ENCODE assay signal across 23 cellular contexts in the genomic region with DNA sequence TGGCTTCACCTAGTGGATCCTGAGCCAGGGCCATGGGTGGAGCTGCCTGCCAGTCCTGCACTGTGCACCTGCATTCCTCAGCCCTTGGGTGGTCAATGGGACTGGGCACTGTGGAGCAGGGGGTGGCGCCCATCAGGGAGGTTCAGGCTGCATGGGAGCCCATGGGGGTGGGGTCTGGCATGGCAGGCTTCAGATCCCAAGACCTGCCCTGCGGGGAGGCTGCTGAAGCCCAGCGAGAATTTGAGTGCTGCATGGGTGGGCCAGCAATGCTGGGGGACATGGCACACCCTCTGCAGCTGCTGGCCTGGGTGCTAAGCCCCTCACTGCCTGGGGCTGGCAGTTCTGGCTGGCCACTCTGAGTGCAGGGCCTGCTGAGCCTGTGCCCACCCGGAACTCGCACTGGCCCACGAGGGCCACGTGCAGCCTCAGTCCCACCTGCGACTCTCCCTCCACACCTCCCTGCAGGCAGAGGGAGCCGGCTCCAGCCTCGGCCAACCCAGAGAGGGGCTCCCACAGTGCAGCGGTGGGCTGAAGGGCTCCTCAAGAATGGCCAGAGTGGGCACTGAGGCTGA.
DNase-seq lines count a peak whose midpoint lies in the region; ATAC-seq and TF ChIP-seq lines count a peak whose summit lies in the region.
"Had no signal": no experiment of that assay in that cellular context is flagged by ENCODE, and none has a peak within 500 bp of the region (broad histone marks: within the 10 kb centered on the region; RNA-seq: fewer than 3 reads in every experiment).

No MANE protein-coding gene starts in this region.

- H3K4me1 Mint-ChIP-seq in stimulated activated naive CD8-positive, alpha-beta T cell treated with anti-CD3 and anti-CD28 coated beads, Interleukin-15, amount 100 ng/mL, for 72 hours = no peaks in the 10 kb centered on the region
- H3K4me1 Mint-ChIP-seq: B cell; CD4-positive, alpha-beta memory T cell; CD4-positive, CD25-positive, alpha-beta regulatory T cell; CD8-positive, alpha-beta memory T cell had no signal

- no peak overlapping the region for H3K4me3 Mint-ChIP-seq in stimulated activated naive CD8-positive, alpha-beta T cell treated with anti-CD3 and anti-CD28 coated beads, Interleukin-15, amount 100 ng/mL, for 72 hours
- H3K4me3 Mint-ChIP-seq: B cell; CD4-positive, alpha-beta memory T cell; CD4-positive, CD25-positive, alpha-beta regulatory T cell; CD8-positive, alpha-beta memory T cell had no signal

- peaks cover 12% of the 10 kb centered on the region in 2 donors for H3K9me3 Mint-ChIP-seq in stimulated activated naive CD8-positive, alpha-beta T cell treated with anti-CD3 and anti-CD28 coated beads, Interleukin-15, amount 100 ng/mL, for 72 hours

- no peaks in the 10 kb centered on the region for H3K27me3 Mint-ChIP-seq in stimulated activated naive CD8-positive, alpha-beta T cell treated with anti-CD3 and anti-CD28 coated beads, Interleukin-15, amount 100 ng/mL, for 72 hours
- H3K27me3 Mint-ChIP-seq: B cell; CD4-positive, alpha-beta memory T cell; CD4-positive, CD25-positive, alpha-beta regulatory T cell; CD8-positive, alpha-beta memory T cell had no signal

- H3K27ac ChIP-seq in upper lobe of right lung = no peak overlapping the region
- H3K27ac ChIP-seq: 22Rv1; A549; BLaER1 treated with 17β-estradiol and CSF1 and Interleukin-3, amounts not matched to agents 10 nM and 100 nM; C4-2B had no signal

- intact Hi-C loops in upper lobe of right lung (cut with DNase I) (no loop called here), mucosa of descending colon (cut with DNase I, micrococcal nuclease) (no loop called here)

- H3K4me3 ChIP-seq in upper lobe of right lung (no peak overlapping the region), mucosa of descending colon (no peak overlapping the region)
- H3K4me3 ChIP-seq: A549; BLaER1 treated with 17β-estradiol and CSF1 and Interleukin-3, amounts not matched to agents 10 nM and 100 nM; GM12878 had no signal

- TF ChIP-seq CTCF in upper lobe of right lung (IDR thresholded peaks at IDR 0.05) = no peak
- no peak for TF ChIP-seq CTCF in mucosa of descending colon (IDR thresholded peaks at IDR 0.05)

- H3K4me1 ChIP-seq in upper lobe of right lung (no peaks in the 10 kb centered on the region), mucosa of descending colon (ENCODE audit: low read depth) (no peaks in the 10 kb centered on the region)
- H3K4me1 ChIP-seq: A549 had no signal

- DNase-seq in stimulated activated naive CD8-positive, alpha-beta T cell treated with anti-CD3 and anti-CD28 coated beads, Interleukin-15, amount 100 ng/mL, for 72 hours = no peak
- no peak for DNase-seq in stimulated activated naive CD8-positive, alpha-beta T cell treated with anti-CD3 and anti-CD28 coated beads, Interleukin-15, Interleukin-2, amounts not matched to agents 100 U/mL and 50 U/mL, for 24 hours
- DNase-seq in upper lobe of right lung (no peak), CD1c-positive myeloid dendritic cell (ENCODE audit: extremely low spot score) (no peak), mucosa of descending colon (no peak)
- DNase-seq: AML-193; CD4-positive, alpha-beta memory T cell; CD4-positive, CD25-positive, alpha-beta regulatory T cell; CD8-positive, alpha-beta memory T cell; COR-L47; DMS 273 treated with DMSO at 0.1 percent for 48 hours; DMS153; DMS53; DMS79; DND-41; EL; GDM1 had no signal

- H3K9me3 ChIP-seq in upper lobe of right lung = no peaks in the 10 kb centered on the region
- peaks cover 7% of the 10 kb centered on the region for H3K9me3 ChIP-seq in mucosa of descending colon
- H3K9me3 ChIP-seq: A549 had no signal

- peak; percentile 26 for ATAC-seq in stimulated activated naive CD8-positive, alpha-beta T cell treated with anti-CD3 and anti-CD28 coated beads, Interleukin-15, amount 100 ng/mL, for 72 hours
- no peak for ATAC-seq in stimulated activated naive CD8-positive, alpha-beta T cell treated with anti-CD3 and anti-CD28 coated beads, Interleukin-15, Interleukin-2, amounts not matched to agents 100 U/mL and 50 U/mL, for 24 hours
- ATAC-seq in upper lobe of right lung (peak; percentile 24), mucosa of descending colon (no peak)
- ATAC-seq: A549, GM12878 had no signal

- no peak overlapping the region for H3K27ac Mint-ChIP-seq in stimulated activated naive CD8-positive, alpha-beta T cell treated with anti-CD3 and anti-CD28 coated beads, Interleukin-15, amount 100 ng/mL, for 72 hours
- H3K27ac Mint-ChIP-seq: B cell; CD4-positive, alpha-beta memory T cell; CD4-positive, CD25-positive, alpha-beta regulatory T cell; CD8-positive, alpha-beta memory T cell had no signal

- no peaks in the 10 kb centered on the region for H3K27me3 ChIP-seq in upper lobe of right lung
- H3K27me3 ChIP-seq: BLaER1 treated with 17β-estradiol and CSF1 and Interleukin-3, amounts not matched to agents 10 nM and 100 nM had no signal

- H3K36me3 ChIP-seq in upper lobe of right lung = no peaks in the 10 kb centered on the region
- no peaks in the 10 kb centered on the region for H3K36me3 ChIP-seq in mucosa of descending colon (ENCODE audit: low read depth)
- H3K36me3 ChIP-seq: BLaER1 treated with 17β-estradiol and CSF1 and Interleukin-3, amounts not matched to agents 10 nM and 100 nM had no signal

Comparison
In these comparisons a context has a peak if more than half of its experiments do, and no peak if none do; other contexts are left out.
1. ATAC-seq: peak in stimulated activated naive CD8-positive, alpha-beta T cell treated with anti-CD3 and anti-CD28 coated beads, Interleukin-15, amount 100 ng/mL, for 72 hours (single experiment) and upper lobe of right lung (single experiment); none in stimulated activated naive CD8-positive, alpha-beta T cell treated with anti-CD3 and anti-CD28 coated beads, Interleukin-15, Interleukin-2, amounts not matched to agents 100 U/mL and 50 U/mL, for 24 hours (single experiment) and mucosa of descending colon (single experiment).